ENCODE assay signal across 27 cellular contexts in genomic region chr2:234772775-234773064, GRCh38.
"Had no signal": no experiment of that assay in that cellular context is flagged by ENCODE, and none has a peak within 500 bp of the region (broad histone marks: within the 10 kb centered on the region; RNA-seq: fewer than 3 reads in every experiment).

No MANE protein-coding gene starts in this region.

- H3K4me1 Mint-ChIP-seq: activated naive CD8-positive, alpha-beta T cell treated with anti-CD3 and anti-CD28 coated beads for 36 hours; stimulated activated effector memory CD8-positive, alpha-beta T cell treated with anti-CD3 and anti-CD28 coated beads, Interleukin-12 subunit alpha, Interleukin-12 subunit beta, amount 100 ng/mL, for 72 hours; stimulated activated naive CD8-positive, alpha-beta T cell treated with anti-CD3 and anti-CD28 coated beads, Interleukin-15, amount 100 ng/mL, for 72 hours; T-cell had no signal

- H3K36me3 ChIP-seq: breast epithelium, colonic mucosa, esophagus squamous epithelium, gastrocnemius medialis, lower lobe of right lung, neutrophil, pancreas, tibial artery had no signal

- H3K36me3 Mint-ChIP-seq: activated naive CD8-positive, alpha-beta T cell treated with anti-CD3 and anti-CD28 coated beads for 36 hours; naive B cell; stimulated activated effector memory CD8-positive, alpha-beta T cell treated with anti-CD3 and anti-CD28 coated beads, Interleukin-12 subunit alpha, Interleukin-12 subunit beta, amount 100 ng/mL, for 72 hours; T-cell had no signal

- H3K4me3 Mint-ChIP-seq: activated CD4-positive, alpha-beta T cell treated with anti-CD3 and anti-CD28 coated beads, Interleukin-2, amount 10 ng/mL, durations not matched to agents 7 days and 5 days; activated CD8-positive, alpha-beta T cell treated with anti-CD3 and anti-CD28 coated beads, Interleukin-2, amount 10 ng/mL, durations not matched to agents 7 days and 5 days; activated naive CD8-positive, alpha-beta T cell treated with anti-CD3 and anti-CD28 coated beads for 36 hours; stimulated activated effector memory CD8-positive, alpha-beta T cell treated with anti-CD3 and anti-CD28 coated beads, Interleukin-12 subunit alpha, Interleukin-12 subunit beta, amount 100 ng/mL, for 72 hours; stimulated activated naive CD8-positive, alpha-beta T cell treated with anti-CD3 and anti-CD28 coated beads, Interleukin-15, amount 100 ng/mL, for 72 hours; T-cell; T-helper 2 cell treated with Interferon-gamma antibody and Interleukin-4, amounts not matched to agents 5 μg/mL and 100 μg/mL, for 36 hours had no signal

- DNase-seq: activated CD4-positive, alpha-beta T cell treated with anti-CD3 and anti-CD28 coated beads, Interleukin-2, amount 10 ng/mL, durations not matched to agents 7 days and 5 days; activated CD4-positive, CD25-positive, alpha-beta regulatory T cell treated with anti-CD3 and anti-CD28 coated beads, Interleukin-2, amount 50 U/mL, for 72 hours; activated CD8-positive, alpha-beta T cell treated with anti-CD3 and anti-CD28 coated beads, Interleukin-2, amount 10 ng/mL, durations not matched to agents 7 days and 5 days; activated naive CD4-positive, alpha-beta T cell treated with Interleukin-2 at 50 U/mL for 16 hours; activated naive CD8-positive, alpha-beta T cell treated with anti-CD3 and anti-CD28 coated beads for 36 hours; colonic mucosa; dorsolateral prefrontal cortex; esophagus squamous epithelium; head of caudate nucleus; left cardiac atrium; lower lobe of right lung; naive B cell; pancreas; psoas muscle; small intestine; stimulated activated CD4-positive, alpha-beta T cell treated with anti-CD3 and anti-CD28 coated beads, Interleukin-2, amount 100 ng/mL, for 24 hours; stimulated activated naive CD8-positive, alpha-beta T cell treated with anti-CD3 and anti-CD28 coated beads, Interleukin-15, amount 100 ng/mL, for 72 hours; T-cell; tibial artery had no signal

- H3K4me1 ChIP-seq: colonic mucosa, esophagus squamous epithelium, gastrocnemius medialis, pancreas, psoas muscle, tibial artery had no signal

- H3K9me3 ChIP-seq: breast epithelium, colonic mucosa, esophagus squamous epithelium, gastrocnemius medialis, lower lobe of right lung, neutrophil, pancreas, psoas muscle, tibial artery had no signal

- FAIRE-seq: islet of Langerhans, pancreas, small intestine had no signal

- H3K27ac Mint-ChIP-seq: activated CD4-positive, alpha-beta T cell treated with anti-CD3 and anti-CD28 coated beads, Interleukin-2, amount 10 ng/mL, durations not matched to agents 7 days and 5 days; activated CD8-positive, alpha-beta T cell treated with anti-CD3 and anti-CD28 coated beads, Interleukin-2, amount 10 ng/mL, durations not matched to agents 7 days and 5 days; activated naive CD8-positive, alpha-beta T cell treated with anti-CD3 and anti-CD28 coated beads for 36 hours; activated T-helper 2 cell treated with anti-CD3 and anti-CD28 coated beads, Interferon-gamma antibody, Interleukin-2, Interleukin-4, amounts not matched to agents 10 μg/mL and 5 μg/mL and 100 μg/mL, durations not matched to agents 14 hours and 24 hours and 36 hours; stimulated activated effector memory CD8-positive, alpha-beta T cell treated with anti-CD3 and anti-CD28 coated beads, Interleukin-12 subunit alpha, Interleukin-12 subunit beta, amount 100 ng/mL, for 72 hours; stimulated activated naive CD8-positive, alpha-beta T cell treated with anti-CD3 and anti-CD28 coated beads, Interleukin-15, amount 100 ng/mL, for 72 hours; T-cell; T-helper 2 cell treated with Interferon-gamma antibody and Interleukin-4, amounts not matched to agents 5 μg/mL and 100 μg/mL, for 36 hours had no signal

- H3K9me3 Mint-ChIP-seq: activated CD4-positive, alpha-beta T cell treated with anti-CD3 and anti-CD28 coated beads, Interleukin-2, amount 10 ng/mL, durations not matched to agents 7 days and 5 days; activated naive CD8-positive, alpha-beta T cell treated with anti-CD3 and anti-CD28 coated beads for 36 hours; activated T-helper 2 cell treated with anti-CD3 and anti-CD28 coated beads, Interferon-gamma antibody, Interleukin-2, Interleukin-4, amounts not matched to agents 10 μg/mL and 5 μg/mL and 100 μg/mL, durations not matched to agents 14 hours and 24 hours and 36 hours; stimulated activated effector memory CD8-positive, alpha-beta T cell treated with anti-CD3 and anti-CD28 coated beads, Interleukin-12 subunit alpha, Interleukin-12 subunit beta, amount 100 ng/mL, for 72 hours; stimulated activated naive CD8-positive, alpha-beta T cell treated with anti-CD3 and anti-CD28 coated beads, Interleukin-15, amount 100 ng/mL, for 72 hours; T-cell; T-helper 2 cell treated with Interferon-gamma antibody and Interleukin-4, amounts not matched to agents 5 μg/mL and 100 μg/mL, for 36 hours had no signal

- ATAC-seq: activated CD8-positive, alpha-beta T cell treated with anti-CD3 and anti-CD28 coated beads, Interleukin-2, amount 10 ng/mL, durations not matched to agents 7 days and 5 days; pancreas; psoas muscle; stimulated activated effector memory CD8-positive, alpha-beta T cell treated with anti-CD3 and anti-CD28 coated beads, Interleukin-12 subunit alpha, Interleukin-12 subunit beta, amount 100 ng/mL, for 72 hours; stimulated activated naive CD8-positive, alpha-beta T cell treated with anti-CD3 and anti-CD28 coated beads, Interleukin-15, amount 100 ng/mL, for 72 hours; T-cell had no signal

- H3K4me3 ChIP-seq: breast epithelium, colonic mucosa, dorsolateral prefrontal cortex, esophagus squamous epithelium, gastrocnemius medialis, lower lobe of right lung, pancreas, psoas muscle, tibial artery had no signal

- H3K27me3 ChIP-seq: breast epithelium, colonic mucosa, gastrocnemius medialis, neutrophil, pancreas, tibial artery had no signal

- H3K27ac ChIP-seq: breast epithelium, colonic mucosa, dorsolateral prefrontal cortex, esophagus squamous epithelium, gastrocnemius medialis, lower lobe of right lung, neutrophil, pancreas, psoas muscle, tibial artery, VCaP had no signal
